Comparison of ENCODE assay signal across 23 cellular contexts in genomic region chr20:25537890-25538289, GRCh38. TPM values are rescaled to one million over a fixed set of nuclear protein-coding genes. Genes with fewer than 3 reads are reported as not detected.
A peak's percentile ranks its signal among the peaks of the same experiment; 100 is the strongest.
DNase-seq lines count a peak whose midpoint lies in the region; ATAC-seq, FAIRE-seq and TF ChIP-seq lines count a peak whose summit lies in the region.
"Had no signal": no experiment of that assay in that cellular context is flagged by ENCODE, and none has a peak within 500 bp of the region (broad histone marks: within the 10 kb centered on the region; RNA-seq: fewer than 3 reads in every experiment).

No MANE protein-coding gene starts in this region.

- FAIRE-seq in HepG2 (lab: Jason Lieb, UNC) (no peak), H1 (lab: Jason Lieb, UNC) (no peak)
- FAIRE-seq: A549, GM12891, GM18507 had no signal

- no peak overlapping the region for H2BK15ac ChIP-seq in H1 (ENCODE audit: low read length)
- no peak overlapping the region for H2BK15ac ChIP-seq in neuronal stem cell (ENCODE audit: low read length)

- POLR2A ChIA-PET in HepG2 (lab: Yijun Ruan, JAX): interaction anchor here (1.1 to 5.6 kb wide), 3 partner anchors 12 to 47 kb away, joined by 3 to 47 read pairs (median 33); partner anchors contain the start of gene NINL
- POLR2A ChIA-PET in H1 (lab: Charles Lee; ENCODE audit: partially characterized antibody): interaction anchor here (0.5 to 1.3 kb wide), 3 partner anchors 9 to 52 kb away, joined by 3 to 4 read pairs (median 3); no protein-coding TSS in a partner anchor

- TF ChIP-seq EP300 in HepG2 (IDR thresholded peaks at IDR 0.05; ENCODE audit: low read depth in 2 of 2, low read length in 2 of 2): no peak
- TF ChIP-seq EP300 in HepG2 (CRISPR knock-in tag; IDR thresholded peaks at IDR 0.05; ENCODE audit: borderline replicate concordance): no peak
- TF ChIP-seq EP300 in H1 (IDR thresholded peaks at IDR 0.05; ENCODE audit: borderline replicate concordance in 1 of 2, low read depth in 2 of 2, low read length in 2 of 2): no peak
- TF ChIP-seq EP300 in tibial nerve (IDR thresholded peaks at IDR 0.05): no peak

- H2BK5ac ChIP-seq in H1 (ENCODE audit: low read depth, low read length): 0 out of 2 replicates have a peak overlapping the region, but pooled peaks have one; percentile 57
- H2BK5ac ChIP-seq in neuronal stem cell (ENCODE audit: low read length): no peak overlapping the region

- no peak overlapping the region for H2BK20ac ChIP-seq in H1 (ENCODE audit: low read length)

- peaks cover 5 to 9% of the 10 kb centered on the region in 2 experiments; a peak in 1 of 5 replicates for H3K36me3 ChIP-seq in HepG2 (replicated peaks in 1 of 2; ENCODE audit: control insufficient read depth in 1 of 2, insufficient read depth in 2 of 2, low read length in 2 of 2)
- no peaks in the 10 kb centered on the region for H3K36me3 ChIP-seq in right lobe of liver
- H3K36me3 ChIP-seq in H1 (ENCODE audit: control insufficient read depth in 2 of 4, insufficient read depth in 4 of 4, low read length in 3 of 4): no peaks in the 10 kb centered on the region
- peaks cover 4 to 14% of the 10 kb centered on the region in 2 donors for H3K36me3 ChIP-seq in neuronal stem cell (replicated peaks in 1 of 2; ENCODE audit: control insufficient read depth in 2 of 2, insufficient read depth in 2 of 2, low read length in 2 of 2)
- H3K36me3 ChIP-seq in tibial nerve: no peaks in the 10 kb centered on the region
- H3K36me3 ChIP-seq: BE2C; BLaER1 treated with 17β-estradiol and CSF1 and Interleukin-3, amounts not matched to agents 10 nM and 100 nM had no signal

- H3K27me3 ChIP-seq in HepG2 (ENCODE audit: control insufficient read depth in 1 of 2, insufficient read depth in 2 of 2, low read length in 2 of 2) (no peaks in the 10 kb centered on the region), right lobe of liver (no peaks in the 10 kb centered on the region), H1 (replicated peaks in 1 of 4; ENCODE audit: control insufficient read depth in 3 of 4, extremely low read depth in 1 of 4, insufficient read depth in 3 of 4, low read length in 3 of 4) (no peaks in the 10 kb centered on the region), neuronal stem cell (ENCODE audit: control insufficient read depth in 3 of 3, insufficient read depth in 3 of 3, low read depth in 1 of 3, low read length in 3 of 3) (no peaks in the 10 kb centered on the region), tibial nerve (no peaks in the 10 kb centered on the region)
- H3K27me3 ChIP-seq: BE2C; BLaER1 treated with 17β-estradiol and CSF1 and Interleukin-3, amounts not matched to agents 10 nM and 100 nM had no signal

- H2BK120ac ChIP-seq in H1 (replicated peaks; ENCODE audit: low read depth, low read length): no peak overlapping the region
- H2BK120ac ChIP-seq in neuronal stem cell (ENCODE audit: low read depth, low read length): peak overlapping the region; percentile 51

- H3K23ac ChIP-seq in H1 (ENCODE audit: insufficient read length) (no peak overlapping the region), neuronal stem cell (ENCODE audit: low read depth, low read length, poor library complexity) (no peak overlapping the region)

- CTCF ChIA-PET in HepG2 (lab: Yijun Ruan, JAX; ENCODE audit: low intra/inter-chr PET ratio, low total read pairs) (no interaction called here), H1 (lab: Charles Lee; ENCODE audit: partially characterized antibody) (interaction anchor here (0.7 to 2.1 kb wide), 3 partner anchors 12 to 155 kb away, joined by 3 to 5 read pairs (median 4); no protein-coding TSS in a partner anchor)

- H3K18ac ChIP-seq in H1 (ENCODE audit: extremely low read depth, low read length) (no peak overlapping the region), neuronal stem cell (ENCODE audit: low read length) (no peak overlapping the region)

- TF ChIP-seq RAD21 in HepG2 (CRISPR knock-in tag; IDR thresholded peaks at IDR 0.05): no peak
- TF ChIP-seq RAD21 in H1 (IDR thresholded peaks at IDR 0.05 in 1 of 2, conservative IDR thresholded peaks at IDR 0.05 in 1 of 2; ENCODE audit: low read depth in 2 of 2, low read length in 2 of 2): no peak

- H3K9me3 ChIP-seq in HepG2 (ENCODE audit: low read length): no peaks in the 10 kb centered on the region
- no peaks in the 10 kb centered on the region for H3K9me3 ChIP-seq in right lobe of liver
- no peaks in the 10 kb centered on the region for H3K9me3 ChIP-seq in H1 (ENCODE audit: insufficient read depth in 2 of 2, low read depth in 1 of 2, low read length in 1 of 2)
- H3K9me3 ChIP-seq in neuronal stem cell (replicated peaks in 1 of 2; ENCODE audit: control insufficient read depth in 2 of 2, insufficient read depth in 1 of 2, low read depth in 1 of 2, low read length in 2 of 2): no peaks in the 10 kb centered on the region
- no peaks in the 10 kb centered on the region for H3K9me3 ChIP-seq in tibial nerve
- H3K9me3 ChIP-seq: A549, BE2C had no signal

- DNase-seq in HepG2 (ENCODE audit: low spot score): no peak
- no peak for DNase-seq in right lobe of liver
- DNase-seq in H1 (ENCODE audit: low read depth in 1 of 2, low spot score in 2 of 2): no peak
- DNase-seq in neuronal stem cell (ENCODE audit: low spot score): no peak
- no peak for DNase-seq in tibial nerve (ENCODE audit: low spot score in 2 of 2)
- DNase-seq: 8988T; ACHN; AML-193; BE2C; Calu3; CD4-positive, alpha-beta T cell; CD8-positive, alpha-beta memory T cell; DMS53; DMS79 treated with DMSO at 0.1 percent for 48 hours; GF-D8; GOT3; H9 had no signal

- no peak overlapping the region for H3K4me2 ChIP-seq in HepG2 (ENCODE audit: low read depth, low read length)
- H3K4me2 ChIP-seq in H1 (ENCODE audit: insufficient read depth in 1 of 2, low read depth in 2 of 2, low read length in 2 of 2): no peak overlapping the region
- H3K4me2 ChIP-seq in neuronal stem cell (ENCODE audit: insufficient read depth, low read length, poor library complexity, severe bottlenecking): no peak overlapping the region
- H3K4me2 ChIP-seq: A549 had no signal

- peaks cover 25% of the 10 kb centered on the region for H3K79me1 ChIP-seq in H1 (ENCODE audit: low read depth, low read length)
- H3K79me1 ChIP-seq in neuronal stem cell (ENCODE audit: low read depth, low read length): peaks cover 9% of the 10 kb centered on the region

- 89% methylated on average over 13 of the region's 13 CpGs for WGBS in HepG2 (ENCODE audit: low lambda C conversion rate)
- 100% methylated on average over 2 of the region's 13 CpGs for WGBS in right lobe of liver (ENCODE audit: insufficient coverage, low coverage, low lambda C conversion rate, missing lambda C conversion rate)
- 86% methylated on average over 11 of the region's 13 CpGs; no CpG with 5 or more reads in 1 of the 2 experiments for WGBS in H1 (ENCODE audit: extremely low coverage in 1 of 2, insufficient coverage in 1 of 2, insufficient read length in 1 of 2, insufficient replicate concordance in 2 of 2, low coverage in 1 of 2, low lambda C conversion rate in 2 of 2, missing lambda C conversion rate in 1 of 2), 2 experiments
- WGBS in neuronal stem cell (ENCODE audit: extremely low coverage in 2 of 2, insufficient read length in 2 of 2, insufficient replicate concordance in 1 of 2), 2 donors: no CpG with 5 or more reads among the region's 13 CpGs
- 96 to 98% methylated on average over 8 to 12 of the region's 13 CpGs for WGBS in tibial nerve, 2 donors

- H3K79me2 ChIP-seq in HepG2 (ENCODE audit: insufficient read depth, low read length): peaks cover 70% of the 10 kb centered on the region
- H3K79me2 ChIP-seq in H1 (ENCODE audit: control insufficient read depth in 1 of 2, insufficient read depth in 2 of 2, low read length in 2 of 2): peaks cover 0 to 66% of the 10 kb centered on the region in 2 experiments; a peak in 2 of 4 replicates

- H4K8ac ChIP-seq in H1 (ENCODE audit: extremely low read depth, insufficient read depth, low read length) (no peak overlapping the region; the same call in 1 of the 2 replicates), neuronal stem cell (ENCODE audit: low read depth, low read length) (no peak overlapping the region)

- H3K4me1 ChIP-seq in HepG2 (ENCODE audit: insufficient read depth, low read length) (peaks cover 65% of the 10 kb centered on the region), right lobe of liver (peaks cover 0 to 57% (median 10%) of the 10 kb centered on the region in 4 donors), H1 (replicated peaks in 1 of 4; ENCODE audit: control insufficient read depth in 3 of 4, insufficient read depth in 4 of 4, low read length in 3 of 4) (peaks cover 0 to 24% (median 7%) of the 10 kb centered on the region in 4 experiments; a peak in 6 of 7 replicates), neuronal stem cell (ENCODE audit: control insufficient read depth in 2 of 2, insufficient read depth in 1 of 2, low read depth in 1 of 2, low read length in 2 of 2) (peaks cover 6 to 15% of the 10 kb centered on the region in 2 donors), tibial nerve (peaks cover 0 to 36% (median 7%) of the 10 kb centered on the region in 4 donors)
- H3K4me1 ChIP-seq: BE2C had no signal

- intact Hi-C loops in HepG2 (cut with micrococcal nuclease; ENCODE audit: unreplicated experiment): loop anchor here (2.0 kb wide), 1 partner anchor 85 kb away; no protein-coding TSS in a partner anchor
- intact Hi-C loops in right lobe of liver (cut with DNase I): no loop called here

- TF ChIP-seq POLR2A in HepG2 (IDR thresholded peaks at IDR 0.05; ENCODE audit: insufficient read depth in 1 of 2, low read depth in 2 of 2, low read length in 2 of 2): no peak
- no peak for TF ChIP-seq POLR2A in right lobe of liver (IDR thresholded peaks at IDR 0.05)
- TF ChIP-seq POLR2A in H1 (IDR thresholded peaks at IDR 0.05; ENCODE audit: control extremely low read depth in 1 of 2, low read depth in 2 of 2, low read length in 2 of 2): no peak
- no peak for TF ChIP-seq POLR2A in tibial nerve (IDR thresholded peaks at IDR 0.05)

- no peak overlapping the region for H3K56ac ChIP-seq in H1 (replicated peaks; ENCODE audit: insufficient read length, low read depth, low read length)

- H4K5ac ChIP-seq in H1 (ENCODE audit: insufficient read length, low read depth, low read length): no peak overlapping the region

- no peak overlapping the region for H2AFZ ChIP-seq in HepG2 (ENCODE audit: low read length)
- H2AFZ ChIP-seq in H1 (ENCODE audit: low read length): no peak overlapping the region
- H2AFZ ChIP-seq in neuronal stem cell (ENCODE audit: low read length): no peak overlapping the region

- no peak overlapping the region for H3K14ac ChIP-seq in H1 (ENCODE audit: insufficient read length)
- no peak overlapping the region for H3K14ac ChIP-seq in neuronal stem cell (ENCODE audit: low read length)

- H2AK5ac ChIP-seq in H1 (ENCODE audit: low read depth, low read length) (no peak overlapping the region), neuronal stem cell (ENCODE audit: low read depth, low read length) (no peak overlapping the region)

- H3K9ac ChIP-seq in HepG2 (ENCODE audit: insufficient read depth, low read depth, low read length): no peak overlapping the region
- H3K9ac ChIP-seq in H1 (replicated peaks in 1 of 4; ENCODE audit: extremely low read depth in 1 of 4, low read depth in 3 of 4, low read length in 3 of 4): no peak overlapping the region
- H3K9ac ChIP-seq in neuronal stem cell (ENCODE audit: low read depth, low read length, poor library complexity): no peak overlapping the region
- H3K9ac ChIP-seq: BLaER1 treated with 17β-estradiol and CSF1 and Interleukin-3, amounts not matched to agents 10 nM and 100 nM had no signal

- in situ Hi-C loops in HepG2 (cut with HindIII; ENCODE audit: extremely low pct_ligation_motif_present, low pct_unique_long_range_greater_than_20kb): no loop called here

- no peak overlapping the region for H3K4me3 ChIP-seq in HepG2 (replicated peaks in 1 of 3; ENCODE audit: insufficient read depth in 1 of 3, low read depth in 2 of 3, low read length in 3 of 3)
- H3K4me3 ChIP-seq in right lobe of liver: no peak overlapping the region
- H3K4me3 ChIP-seq in H1 (ENCODE audit: extremely low read depth in 1 of 4, insufficient read depth in 2 of 4, low read depth in 3 of 4, low read length in 4 of 4): no peak overlapping the region
- no peak overlapping the region for H3K4me3 ChIP-seq in neuronal stem cell (ENCODE audit: low read length in 2 of 2)
- no peak overlapping the region for H3K4me3 ChIP-seq in tibial nerve
- H3K4me3 ChIP-seq: A549; BLaER1 treated with 17β-estradiol and CSF1 and Interleukin-3, amounts not matched to agents 10 nM and 100 nM had no signal

- ATAC-seq in HepG2 (no peak), right lobe of liver (no peak), GM21423 (IDR thresholded peaks at IDR 0.05; ENCODE audit: unreplicated experiment) (no peak)
- ATAC-seq: A549, HCT116 had no signal

- H3K27ac ChIP-seq in HepG2 (ENCODE audit: extremely low read length, insufficient read depth, low read length): no peak overlapping the region
- H3K27ac ChIP-seq in right lobe of liver: peak overlapping the region in 1 of 3 donors; percentile 90
- H3K27ac ChIP-seq in H1 (ENCODE audit: low read depth, low read length): no peak overlapping the region
- H3K27ac ChIP-seq in neuronal stem cell (replicated peaks; ENCODE audit: low read length): no peak overlapping the region
- no peak overlapping the region for H3K27ac ChIP-seq in tibial nerve
- H3K27ac ChIP-seq: BLaER1 treated with 17β-estradiol and CSF1 and Interleukin-3, amounts not matched to agents 10 nM and 100 nM had no signal

- BruUV-seq in HepG2 (replicated peaks; lab: Mats Ljungman, UMichigan): no TSS peak

- no peak for TF ChIP-seq CTCF in HepG2 (CRISPR knock-in tag; IDR thresholded peaks at IDR 0.05)
- TF ChIP-seq CTCF in right lobe of liver (IDR thresholded peaks at IDR 0.05): no peak
- no peak for TF ChIP-seq CTCF in H1 (IDR thresholded peaks at IDR 0.05; ENCODE audit: control extremely low read depth in 1 of 3, insufficient read depth in 1 of 3, low read depth in 1 of 3, low read length in 3 of 3)
- no peak for TF ChIP-seq CTCF in tibial nerve (IDR thresholded peaks at IDR 0.05)

- H3K23me2 ChIP-seq in H1 (ENCODE audit: low read depth, low read length): no peaks in the 10 kb centered on the region

- H3K4ac ChIP-seq in H1 (replicated peaks; ENCODE audit: insufficient read length, low read depth, low read length) (no peak overlapping the region), neuronal stem cell (ENCODE audit: low read length) (no peak overlapping the region)

- peaks cover 49% of the 10 kb centered on the region for H4K20me1 ChIP-seq in HepG2 (ENCODE audit: insufficient read depth, low read length)
- H4K20me1 ChIP-seq in H1 (replicated peaks in 1 of 2; ENCODE audit: control insufficient read depth in 1 of 2, insufficient read depth in 2 of 2, low read length in 2 of 2): peaks cover 16 to 25% of the 10 kb centered on the region in 2 experiments
- H4K20me1 ChIP-seq: BLaER1 treated with 17β-estradiol and CSF1 and Interleukin-3, amounts not matched to agents 10 nM and 100 nM had no signal

- H4K91ac ChIP-seq in H1 (replicated peaks; ENCODE audit: insufficient read length, low read length) (no peak overlapping the region), neuronal stem cell (ENCODE audit: low read depth, low read length, poor library complexity) (no peak overlapping the region)

- H2BK12ac ChIP-seq in H1 (ENCODE audit: low read depth, low read length) (no peak overlapping the region), neuronal stem cell (ENCODE audit: low read length) (no peak overlapping the region)

RNA-seq across cellular contexts. Expression of gene NINL, which starts 47.4 kb away (rescaled TPM):
- total RNA-seq in HepG2 (2016; rRNA removed; fragmentation: Illumina TruSeq; extraction: Trizol) (23.3 and 34.3 TPM in 2 replicates), right lobe of liver (10 to 100 TPM in 1 of 6 experiments, 1 to 10 TPM in 5; 3.6 to 16.0 (median 7.1) TPM), tibial nerve (10 to 100 TPM in 2 of 4 donors, 1 to 10 TPM in 2; 8.0 to 14.1 (median 10.5) TPM)
- 7.4 and 10.8 TPM in 2 replicates for total RNA-seq in HepG2 (2016; cell fraction: cytosol; rRNA removed; fragmentation: Illumina TruSeq; extraction: Trizol; ENCODE audit: low read depth)
- 20.1 and 34.4 TPM in 2 replicates for total RNA-seq in HepG2 (2016; cell fraction: insoluble cytoplasmic fraction; rRNA removed; fragmentation: Illumina TruSeq; extraction: Trizol)
- total RNA-seq in HepG2 (2016; cell fraction: membrane; rRNA removed; fragmentation: Illumina TruSeq; extraction: Trizol): 11.6 and 15.7 TPM in 2 replicates
- 37.4 and 38.1 TPM in 2 replicates for total RNA-seq in HepG2 (2016; cell fraction: nucleus; rRNA removed; fragmentation: Illumina TruSeq; extraction: Trizol)
- polyA plus RNA-seq in HepG2 (2011; rRNA removed) (32.3 and 34.6 TPM in 2 replicates), H1 (2011; rRNA removed) (14.0 and 15.3 TPM in 2 replicates)
- 24.8 and 25.8 TPM in 2 replicates for polyA plus RNA-seq in HepG2 (2011; cell fraction: cytosol; rRNA removed)
- 114 and 118 TPM in 2 replicates for polyA plus RNA-seq in HepG2 (2011; cell fraction: nucleus; rRNA removed)
- 38.7 and 42.0 TPM in 2 replicates for polyA plus RNA-seq in HepG2 (2012)
- 3.0 and 3.7 TPM in 2 replicates for polyA plus RNA-seq in HepG2 (2016; cell fraction: cytosol; fragmentation: Illumina TruSeq; extraction: Trizol; ENCODE audit: low read depth)
- 19.3 and 24.8 TPM in 2 replicates for polyA plus RNA-seq in HepG2 (2016; cell fraction: insoluble cytoplasmic fraction; fragmentation: Illumina TruSeq; extraction: Trizol; ENCODE audit: low read depth)
- 8.1 TPM in 2 replicates for polyA plus RNA-seq in HepG2 (2016; cell fraction: membrane; fragmentation: Illumina TruSeq; extraction: Trizol; ENCODE audit: low read depth)
- 90.8 and 96.3 TPM in 2 replicates for polyA plus RNA-seq in HepG2 (2016; cell fraction: nucleus; fragmentation: Illumina TruSeq; extraction: Trizol; ENCODE audit: insufficient read depth, low read depth)
- 1.7 and 32.6 TPM in 2 replicates for polyA minus RNA-seq in HepG2 (2011; rRNA and poly(A)+ RNA removed; ENCODE audit: low replicate concordance)
- 6.9 and 8.0 TPM in 2 replicates for polyA minus RNA-seq in HepG2 (2011; cell fraction: cytosol; rRNA and poly(A)+ RNA removed)
- 46.9 and 49.6 TPM in 2 replicates for polyA minus RNA-seq in HepG2 (2011; cell fraction: nucleus; rRNA and poly(A)+ RNA removed)
- total RNA-seq in H1 (2021; fragmentation: NEBNext Ultra II Directional; extraction: Animal tissue kit (Norgen Biotek cat#: 25700)): 27.3 and 30.0 TPM in 2 replicates
- polyA plus RNA-seq in H1 (2011; cell fraction: cytosol; rRNA removed): 22.8 TPM
- 39.3 TPM for polyA plus RNA-seq in H1 (2011; cell fraction: nucleus; rRNA removed)
- polyA plus RNA-seq in H1 (2012, experiment 1 of 2): 28.0 to 40.8 TPM (median 30.5 TPM) in 4 replicates
- 9.2 TPM for polyA plus RNA-seq in H1 (2012, experiment 2 of 2)
- polyA plus RNA-seq in H1 (2013, experiment 1 of 2): 17.2 TPM
- 15.1 TPM for polyA plus RNA-seq in H1 (2013, experiment 2 of 2)
- polyA minus RNA-seq in H1 (2011; rRNA and poly(A)+ RNA removed): 12.3 and 19.9 TPM in 2 replicates
- polyA minus RNA-seq in H1 (2011; cell fraction: cytosol; rRNA and poly(A)+ RNA removed): 12.2 TPM
- 19.7 TPM for polyA minus RNA-seq in H1 (2011; cell fraction: nucleus; rRNA and poly(A)+ RNA removed)
- polyA plus RNA-seq in neuronal stem cell (2013, experiment 1 of 2): 16.6 TPM
- polyA plus RNA-seq in neuronal stem cell (2013, experiment 2 of 2): 16.0 TPM
